22 cellular contexts compared by ENCODE assay signal in genomic region chr16:21713549-21714368, GRCh38. TPM values are rescaled to one million over a fixed set of nuclear protein-coding genes. Genes with fewer than 3 reads are reported as not detected.
"Had no signal": no experiment of that assay in that cellular context is flagged by ENCODE, and none has a peak within 500 bp of the region (broad histone marks: within the 10 kb centered on the region; RNA-seq: fewer than 3 reads in every experiment).

No MANE protein-coding gene starts in this region.

- H3K4me3 ChIP-seq: coronary artery, tibial artery, vagina had no signal

- H3K36me3 Mint-ChIP-seq: immature natural killer cell, natural killer cell had no signal

- H3K27me3 ChIP-seq: tibial artery, vagina had no signal

- H3K4me3 Mint-ChIP-seq: immature natural killer cell, natural killer cell had no signal

- ATAC-seq: natural killer cell had no signal

- H3K4me1 ChIP-seq: vagina had no signal

- H3K4me1 Mint-ChIP-seq: immature natural killer cell had no signal

- H3K9me3 Mint-ChIP-seq: immature natural killer cell, natural killer cell had no signal

- H3K36me3 ChIP-seq: tibial artery, vagina had no signal

- H3K9me3 ChIP-seq: tibial artery, vagina had no signal

- H3K27ac ChIP-seq: coronary artery, tibial artery, vagina, VCaP had no signal

- DNase-seq: activated CD4-positive, alpha-beta T cell treated with anti-CD3 and anti-CD28 coated beads for 48 hours; activated effector memory CD4-positive, alpha-beta T cell treated with Interleukin-2 at 50 U/mL for 16 hours; activated naive CD4-positive, alpha-beta T cell treated with anti-CD3 and anti-CD28 coated beads, Interleukin-2, amount 50 U/mL, for 16 hours; activated T-cell treated with anti-CD3 and anti-CD28 coated beads for 4 hours; caudate nucleus; effector CD8-positive, alpha-beta T cell; head of caudate nucleus; immature natural killer cell; mesendoderm; natural killer cell; nucleus accumbens; posterior cingulate gyrus; retina; stimulated activated CD4-positive, alpha-beta T cell treated with anti-CD3 and anti-CD28 coated beads, Interleukin-2, amount 100 ng/mL, for 48 hours; stimulated activated naive CD4-positive, alpha-beta T cell; T-helper 1 cell; T1000; tibial artery had no signal

- H3K27ac Mint-ChIP-seq: immature natural killer cell, natural killer cell had no signal

RNA-seq across cellular contexts. Expression of gene OTOA, which starts 50.0 kb away (rescaled TPM):
- total RNA-seq: lower leg skin, vagina had no signal
